1 cellular context compared by ENCODE assay signal in the genomic region with DNA sequence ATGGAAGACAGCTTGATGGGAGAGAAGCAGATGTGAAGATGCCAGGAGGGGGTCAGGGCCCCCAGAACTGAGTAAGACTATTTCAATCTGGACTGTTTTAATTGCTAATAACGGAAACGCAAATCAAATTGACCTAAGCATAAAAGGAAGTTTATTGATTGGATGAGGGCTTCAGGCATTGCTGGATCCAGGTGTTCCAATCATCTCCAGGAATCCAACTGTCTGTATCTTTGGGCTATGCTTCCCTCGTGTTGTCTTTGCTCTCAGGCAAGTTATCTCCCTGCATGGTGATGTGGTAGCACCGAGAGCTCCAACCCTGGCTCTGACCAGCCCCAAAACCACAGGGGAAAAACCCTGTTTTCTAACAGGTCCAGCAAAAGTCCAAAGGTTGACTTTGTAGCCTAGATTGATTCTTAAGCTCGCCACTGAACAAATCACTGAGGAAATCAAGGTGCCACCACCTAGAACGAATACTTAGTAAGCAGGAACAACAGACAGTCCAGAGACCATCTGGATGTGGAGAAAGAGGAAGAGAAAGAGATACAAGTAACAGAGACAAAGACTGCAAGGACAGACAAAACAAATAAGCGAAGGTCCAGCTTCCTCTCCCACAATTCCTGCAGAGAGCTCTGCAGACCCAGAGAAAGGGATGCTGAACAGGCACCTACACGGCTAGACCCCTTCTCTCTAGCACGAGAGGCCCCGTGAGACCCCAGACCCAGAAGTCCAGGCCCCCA.
TF ChIP-seq lines count a peak whose summit lies in the region.

No MANE protein-coding gene starts in this region.

TF ChIP-seq in GM12878, 131 proteins besides CTCF, POLR2A, EP300 and RAD21 (continued from another document):
- TF ChIP-seq SMC3 (IDR thresholded peaks at IDR 0.05; ENCODE audit: borderline replicate concordance, low read length), result no peak
- peak; percentile 53; the same call in 1 of the 2 replicates for TF ChIP-seq IKZF1 (conservative IDR thresholded peaks at IDR 0.05)
- TF ChIP-seq TCF7 (IDR thresholded peaks at IDR 0.05; ENCODE audit: borderline replicate concordance), result no peak
- no peak for TF ChIP-seq CHD2 (IDR thresholded peaks at IDR 0.05; ENCODE audit: borderline replicate concordance, low read depth, low read length)
- no peak for TF ChIP-seq NR2C2 (IDR thresholded peaks at IDR 0.05; ENCODE audit: borderline replicate concordance, control insufficient read depth, insufficient read length, low read depth)
- TF ChIP-seq, protein P1, sequence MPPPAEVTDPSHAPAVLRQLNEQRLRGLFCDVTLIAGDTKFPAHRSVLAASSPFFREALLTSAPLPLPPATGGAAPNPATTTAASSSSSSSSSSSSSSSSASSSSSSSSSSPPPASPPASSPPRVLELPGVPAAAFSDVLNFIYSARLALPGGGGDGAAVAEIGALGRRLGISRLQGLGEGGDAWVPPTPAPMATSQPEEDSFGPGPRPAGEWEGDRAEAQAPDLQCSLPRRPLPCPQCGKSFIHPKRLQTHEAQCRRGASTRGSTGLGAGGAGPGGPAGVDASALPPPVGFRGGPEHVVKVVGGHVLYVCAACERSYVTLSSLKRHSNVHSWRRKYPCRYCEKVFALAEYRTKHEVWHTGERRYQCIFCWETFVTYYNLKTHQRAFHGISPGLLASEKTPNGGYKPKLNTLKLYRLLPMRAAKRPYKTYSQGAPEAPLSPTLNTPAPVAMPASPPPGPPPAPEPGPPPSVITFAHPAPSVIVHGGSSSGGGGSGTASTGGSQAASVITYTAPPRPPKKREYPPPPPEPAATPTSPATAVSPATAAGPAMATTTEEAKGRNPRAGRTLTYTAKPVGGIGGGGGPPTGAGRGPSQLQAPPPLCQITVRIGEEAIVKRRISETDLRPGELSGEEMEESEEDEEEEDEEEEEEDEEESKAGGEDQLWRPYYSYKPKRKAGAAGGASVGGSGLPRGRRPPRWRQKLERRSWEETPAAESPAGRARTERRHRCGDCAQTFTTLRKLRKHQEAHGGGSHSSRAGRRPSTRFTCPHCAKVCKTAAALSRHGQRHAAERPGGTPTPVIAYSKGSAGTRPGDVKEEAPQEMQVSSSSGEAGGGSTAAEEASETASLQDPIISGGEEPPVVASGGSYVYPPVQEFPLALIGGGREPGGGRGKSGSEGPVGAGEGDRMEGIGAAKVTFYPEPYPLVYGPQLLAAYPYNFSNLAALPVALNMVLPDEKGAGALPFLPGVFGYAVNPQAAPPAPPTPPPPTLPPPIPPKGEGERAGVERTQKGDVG (CRISPR knock-in tag; IDR thresholded peaks at IDR 0.05), result no peak
- TF ChIP-seq NR2F1 (conservative IDR thresholded peaks at IDR 0.05), result peak; percentile 40; the same call in 1 of the 2 replicates
- no peak for TF ChIP-seq STAT3 (IDR thresholded peaks at IDR 0.05; ENCODE audit: low read depth, low read length)
- TF ChIP-seq IKZF2 (IDR thresholded peaks at IDR 0.05), result peak in 1 of 2 experiments; percentile 42; a peak in 2 of 4 replicates
- TF ChIP-seq EGR1 (IDR thresholded peaks at IDR 0.05; ENCODE audit: borderline replicate concordance in 1 of 2, low read depth in 2 of 2, low read length in 2 of 2), result no peak
- TF ChIP-seq SIX5 (IDR thresholded peaks at IDR 0.05; ENCODE audit: low read depth, low read length, severe bottlenecking), result no peak
- TF ChIP-seq, protein P2, sequence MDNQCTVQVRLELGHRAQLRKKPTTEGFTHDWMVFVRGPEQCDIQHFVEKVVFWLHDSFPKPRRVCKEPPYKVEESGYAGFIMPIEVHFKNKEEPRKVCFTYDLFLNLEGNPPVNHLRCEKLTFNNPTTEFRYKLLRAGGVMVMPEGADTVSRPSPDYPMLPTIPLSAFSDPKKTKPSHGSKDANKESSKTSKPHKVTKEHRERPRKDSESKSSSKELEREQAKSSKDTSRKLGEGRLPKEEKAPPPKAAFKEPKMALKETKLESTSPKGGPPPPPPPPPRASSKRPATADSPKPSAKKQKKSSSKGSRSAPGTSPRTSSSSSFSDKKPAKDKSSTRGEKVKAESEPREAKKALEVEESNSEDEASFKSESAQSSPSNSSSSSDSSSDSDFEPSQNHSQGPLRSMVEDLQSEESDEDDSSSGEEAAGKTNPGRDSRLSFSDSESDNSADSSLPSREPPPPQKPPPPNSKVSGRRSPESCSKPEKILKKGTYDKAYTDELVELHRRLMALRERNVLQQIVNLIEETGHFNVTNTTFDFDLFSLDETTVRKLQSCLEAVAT (IDR thresholded peaks at IDR 0.05), result peak; percentile 64; the same call in 1 of the 2 replicates
- TF ChIP-seq, protein P3, sequence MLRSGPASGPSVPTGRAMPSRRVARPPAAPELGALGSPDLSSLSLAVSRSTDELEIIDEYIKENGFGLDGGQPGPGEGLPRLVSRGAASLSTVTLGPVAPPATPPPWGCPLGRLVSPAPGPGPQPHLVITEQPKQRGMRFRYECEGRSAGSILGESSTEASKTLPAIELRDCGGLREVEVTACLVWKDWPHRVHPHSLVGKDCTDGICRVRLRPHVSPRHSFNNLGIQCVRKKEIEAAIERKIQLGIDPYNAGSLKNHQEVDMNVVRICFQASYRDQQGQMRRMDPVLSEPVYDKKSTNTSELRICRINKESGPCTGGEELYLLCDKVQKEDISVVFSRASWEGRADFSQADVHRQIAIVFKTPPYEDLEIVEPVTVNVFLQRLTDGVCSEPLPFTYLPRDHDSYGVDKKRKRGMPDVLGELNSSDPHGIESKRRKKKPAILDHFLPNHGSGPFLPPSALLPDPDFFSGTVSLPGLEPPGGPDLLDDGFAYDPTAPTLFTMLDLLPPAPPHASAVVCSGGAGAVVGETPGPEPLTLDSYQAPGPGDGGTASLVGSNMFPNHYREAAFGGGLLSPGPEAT (IDR thresholded peaks at IDR 0.05; ENCODE audit: low read depth), result 0 out of 2 replicates have a peak, but pooled peaks have one; percentile 25
- TF ChIP-seq RUNX3 (IDR thresholded peaks at IDR 0.05; ENCODE audit: low read length), result peak; percentile 69
